In genomic region chr6:4776967-4777925, GRCh38 we compare ENCODE assay signal across 8 cellular contexts. TPM values are rescaled to one million over a fixed set of nuclear protein-coding genes. Genes with fewer than 3 reads are reported as not detected.
DNase-seq lines count a peak whose midpoint lies in the region; ATAC-seq and TF ChIP-seq lines count a peak whose summit lies in the region.

No MANE protein-coding gene starts in this region.

- H3K4me1 Mint-ChIP-seq in activated T-cell treated with anti-CD3 and anti-CD28 coated beads, Interleukin-2, amount 50 U/mL, for 24 hours (ENCODE audit: low read depth): peaks cover 72% of the 10 kb centered on the region

- H3K36me3 ChIP-seq in prostate gland: no peaks in the 10 kb centered on the region

- peak; percentile 27 for DNase-seq in SKM-1 treated with dmso at 0.1 percent for 144 hours (lab: John Stamatoyannopoulos, UW; ENCODE audit: unreplicated experiment)
- DNase-seq in SKM-1 (lab: John Stamatoyannopoulos, UW; ENCODE audit: unreplicated experiment): no peak
- DNase-seq in M059J (ENCODE audit: low read depth): peak; percentile 64
- peak; percentile 58 for DNase-seq in activated T-cell treated with anti-CD3 and anti-CD28 coated beads, Interleukin-2, amount 50 U/mL, for 24 hours
- DNase-seq in foreskin melanocyte: peak; percentile 47
- DNase-seq in prostate gland (ENCODE audit: low spot score): peak; percentile 4
- DNase-seq in NCI-H1105 treated with DMSO at 0.1 percent for 48 hours (lab: John Stamatoyannopoulos, UW): no peak

- no peaks in the 10 kb centered on the region for H3K9me3 ChIP-seq in prostate gland

- H3K36me3 Mint-ChIP-seq in activated T-cell treated with anti-CD3 and anti-CD28 coated beads, Interleukin-2, amount 50 U/mL, for 24 hours (ENCODE audit: low read depth): peaks cover 9% of the 10 kb centered on the region

- H3K27ac ChIP-seq in prostate gland: no peak overlapping the region

- H3K9me3 Mint-ChIP-seq in activated T-cell treated with anti-CD3 and anti-CD28 coated beads, Interleukin-2, amount 50 U/mL, for 24 hours: peaks cover 23% of the 10 kb centered on the region

- H3K4me3 Mint-ChIP-seq in activated T-cell treated with anti-CD3 and anti-CD28 coated beads, Interleukin-2, amount 50 U/mL, for 24 hours: peak overlapping the region; percentile 83

- H3K27me3 ChIP-seq in prostate gland (replicated peaks; ENCODE audit: insufficient read depth): no peaks in the 10 kb centered on the region

- ATAC-seq in GM18870 (IDR thresholded peaks at IDR 0.05; ENCODE audit: unreplicated experiment): no peak

- no peak for TF ChIP-seq CTCF in prostate gland (IDR thresholded peaks at IDR 0.05)

- intact Hi-C loops in prostate gland (cut with DNase I): loop anchor here (10.0 kb wide), 2 partner anchors 228 to 422 kb away; partner anchors contain the start of gene RPP40

- WGBS in prostate gland: 3% methylated on average over 36 of the region's 38 CpGs

- TF ChIP-seq POLR2A in prostate gland (IDR thresholded peaks at IDR 0.05): no peak

- peak overlapping the region; percentile 71 to 76 for H3K4me3 ChIP-seq in prostate gland

- no peaks in the 10 kb centered on the region for H3K4me1 ChIP-seq in prostate gland (replicated peaks)

- H3K27me3 Mint-ChIP-seq in activated T-cell treated with anti-CD3 and anti-CD28 coated beads, Interleukin-2, amount 50 U/mL, for 24 hours: peaks cover 16% of the 10 kb centered on the region

- H3K27ac Mint-ChIP-seq in activated T-cell treated with anti-CD3 and anti-CD28 coated beads, Interleukin-2, amount 50 U/mL, for 24 hours: peak overlapping the region; percentile 89

RNA-seq across cellular contexts. Expression of gene CDYL, which starts 1.0 kb away (rescaled TPM):
- 34.3 and 49.2 TPM in 2 replicates for total RNA-seq in M059J (2014; rRNA removed; shearing (Covaris generic))
- total RNA-seq in prostate gland: 10 to 100 TPM; 28.1 to 54.5 TPM

Comparison
In these comparisons a context has a peak if more than half of its experiments do, and no peak if none do; other contexts are left out.
1. DNase-seq: peak in SKM-1 treated with dmso at 0.1 percent for 144 hours (single experiment), M059J (single experiment), activated T-cell treated with anti-CD3 and anti-CD28 coated beads, Interleukin-2, amount 50 U/mL, for 24 hours (single experiment), foreskin melanocyte (single experiment) and prostate gland (single experiment); none in SKM-1 (single experiment) and NCI-H1105 treated with DMSO at 0.1 percent for 48 hours (single experiment).